Comparison of ENCODE assay signal across 25 cellular contexts in the genomic region with DNA sequence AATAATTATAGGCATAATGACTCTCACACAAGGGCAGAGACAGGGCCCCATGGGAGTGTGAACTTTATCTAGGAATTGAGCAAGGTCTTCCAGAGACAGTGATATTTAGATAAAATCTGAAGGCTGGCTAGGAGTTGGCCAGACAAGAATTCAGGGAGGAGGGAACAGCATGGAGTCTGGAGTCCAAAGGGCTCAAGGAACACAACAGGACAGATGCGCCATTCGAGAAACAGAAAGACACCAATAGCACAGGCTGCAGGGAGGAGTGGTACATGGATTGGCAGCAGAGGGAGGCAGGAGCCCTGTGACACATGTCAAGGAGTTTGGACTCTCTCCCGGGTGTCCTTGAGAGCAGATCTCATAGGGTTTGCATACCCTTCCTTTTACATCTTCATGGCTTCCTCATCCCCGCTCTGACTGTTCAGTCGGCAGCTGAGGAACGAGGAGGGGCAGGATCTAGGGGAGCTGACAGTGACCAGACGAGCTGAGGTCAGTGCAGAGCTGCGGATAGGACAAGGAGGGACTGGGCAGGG.
"Had no signal": no experiment of that assay in that cellular context is flagged by ENCODE, and none has a peak within 500 bp of the region (broad histone marks: within the 10 kb centered on the region; RNA-seq: fewer than 3 reads in every experiment).

No MANE protein-coding gene starts in this region.

- DNase-seq: activated CD4-positive, alpha-beta T cell treated with anti-CD3 and anti-CD28 coated beads for 4 hours; activated CD4-positive, alpha-beta T cell treated with anti-CD3 and anti-CD28 coated beads, Interleukin-2, amount 50 U/mL, for 4 hours; activated effector memory CD4-positive, alpha-beta T cell treated with Interleukin-2 at 50 U/mL for 16 hours; activated naive CD4-positive, alpha-beta T cell treated with anti-CD3 and anti-CD28 coated beads for 36 hours; activated naive CD8-positive, alpha-beta T cell treated with anti-CD3 and anti-CD28 coated beads for 36 hours; activated T-cell treated with anti-CD3 and anti-CD28 coated beads for 4 hours; foreskin fibroblast; head of caudate nucleus; kidney glomerular epithelial cell; left lung; mesendoderm; natural killer cell; occipital lobe; spleen; stimulated activated naive CD4-positive, alpha-beta T cell; T-helper 9 cell; transverse colon had no signal

- H3K9ac ChIP-seq: neural progenitor cell had no signal

- H3K4me1 ChIP-seq: ascending aorta, left lung, spleen had no signal

- H3K36me3 ChIP-seq: ascending aorta, cardiac muscle cell, left lung, neural progenitor cell, right atrium auricular region, spleen, transverse colon had no signal

- H3K27ac ChIP-seq: ascending aorta, cardiac muscle cell, coronary artery, left lung, neural progenitor cell, right atrium auricular region, spleen, transverse colon, VCaP had no signal

- H3K9me3 ChIP-seq: ascending aorta, left lung, right atrium auricular region, transverse colon had no signal

- ATAC-seq: esophagus mucosa, left lung, natural killer cell had no signal

- H3K27me3 ChIP-seq: ascending aorta, right atrium auricular region had no signal

- H3K4me3 ChIP-seq: ascending aorta, cardiac muscle cell, coronary artery, left lung, lung, neural progenitor cell, right atrium auricular region, spleen, transverse colon had no signal
